Comparison of ENCODE assay signal across 8 cellular contexts in genomic region chr22:40345271-40345670, GRCh38. TPM values are rescaled to one million over a fixed set of nuclear protein-coding genes. Genes with fewer than 3 reads are reported as not detected.
DNase-seq lines count a peak whose midpoint lies in the region; ATAC-seq, FAIRE-seq and TF ChIP-seq lines count a peak whose summit lies in the region.

No MANE protein-coding gene starts in this region.

- POLR2A ChIA-PET in K562 (lab: Yijun Ruan, JAX), result interaction anchor here (1.2 kb wide), 2 partner anchors 14 to 24 kb away, joined by 3 to 4 read pairs; no protein-coding TSS in a partner anchor

- peaks cover 43% of the 10 kb centered on the region for H3K79me2 ChIP-seq in OCI-LY3 (ENCODE audit: low read length)
- H3K79me2 ChIP-seq in K562 (ENCODE audit: control insufficient read depth, insufficient read depth, low read length), result peaks cover 37% of the 10 kb centered on the region

- peak overlapping the region; percentile 98 for H3K4me3 Mint-ChIP-seq in natural killer cell

- no peaks in the 10 kb centered on the region for H3K27me3 ChIP-seq in OCI-LY3 (ENCODE audit: low read depth, low read length)
- no peaks in the 10 kb centered on the region for H3K27me3 ChIP-seq in K562 (ENCODE audit: control insufficient read depth in 2 of 2, insufficient read depth in 2 of 2, low read length in 2 of 2)

- DNase-seq in EL (peak; percentile 42), K562 (ENCODE audit: extremely low read depth in 1 of 4, low spot score in 3 of 4) (peak in 1 of 4 experiments; percentile 15), natural killer cell (no peak), GM19240 (ENCODE audit: insufficient read length, low spot score) (no peak), NCI-H187 treated with DMSO at 0.1 percent for 48 hours (lab: John Stamatoyannopoulos, UW) (no peak), D341Med (ENCODE audit: low spot score) (no peak)

- no peaks in the 10 kb centered on the region for H3K36me3 Mint-ChIP-seq in natural killer cell

- H3K27ac Mint-ChIP-seq in natural killer cell, result peak overlapping the region; percentile 89

- intact Hi-C loops in K562 (cut with micrococcal nuclease) (loop anchor here (5.0 to 10.0 kb wide), 3 partner anchors 168 to 800 kb away; partner anchors contain the start of gene TNRC6B), natural killer cell (cut with micrococcal nuclease) (loop anchor here (5.0 kb wide), 2 partner anchors 168 to 288 kb away; partner anchors contain the start of gene TNRC6B)

- CTCF ChIA-PET in K562 (lab: Yijun Ruan, JAX; ENCODE audit: low intra/inter-chr PET ratio), result interaction anchor here (0.6 kb wide), 1 partner anchor 847 kb away, joined by 3 read pairs; no protein-coding TSS in a partner anchor

- H3K9me3 Mint-ChIP-seq in natural killer cell, result no peaks in the 10 kb centered on the region

- H3K4me2 ChIP-seq in OCI-LY3 (ENCODE audit: low read length) (peak overlapping the region; percentile 85), K562 (ENCODE audit: insufficient read depth, low read length) (no peak overlapping the region)

- H3K4me3 ChIP-seq in OCI-LY3 (ENCODE audit: low read length) (peak overlapping the region; percentile 91), K562 (peak overlapping the region; percentile 73; the same call in 1 of the 2 replicates)

- H3K27ac ChIP-seq in OCI-LY3 (ENCODE audit: low read length), result peak overlapping the region; percentile 84
- H3K27ac ChIP-seq in K562 (ENCODE audit: extremely low read depth, low read depth, low read length), result peak overlapping the region; percentile 76; the same call in 1 of the 3 replicates

- BruUV-seq in K562 (replicated peaks; lab: Mats Ljungman, UMichigan), result no TSS peak

- in situ Hi-C loops in K562 (cut with MboI), result no loop called here

- H4K20me1 ChIP-seq in OCI-LY3 (ENCODE audit: insufficient read depth, low read length), result no peaks in the 10 kb centered on the region; the same call in 1 of the 2 replicates
- H4K20me1 ChIP-seq in K562 (replicated peaks; ENCODE audit: control insufficient read depth, insufficient read depth, low read length), result no peaks in the 10 kb centered on the region

- peaks cover 23 to 29% of the 10 kb centered on the region in 2 donors for H3K4me1 Mint-ChIP-seq in natural killer cell

- no peaks in the 10 kb centered on the region for H3K9me1 ChIP-seq in K562 (ENCODE audit: control insufficient read depth, insufficient read depth, low read length)

- TF ChIP-seq CTCF in OCI-LY3 (IDR thresholded peaks at IDR 0.05; ENCODE audit: low read depth, low read length) (no peak), K562 (IDR thresholded peaks at IDR 0.05 in 2 of 3, conservative IDR thresholded peaks at IDR 0.05 in 1 of 3; ENCODE audit: insufficient read depth in 2 of 3, low read depth in 1 of 3, low read length in 3 of 3) (no peak), natural killer cell (IDR thresholded peaks at IDR 0.05) (no peak)

- TF ChIP-seq RAD21 in K562 (CRISPR knock-in tag; conservative IDR thresholded peaks at IDR 0.05 in 1 of 2, IDR thresholded peaks at IDR 0.05 in 1 of 2), result no peak

- peak overlapping the region; percentile 85 for H3K9ac ChIP-seq in OCI-LY3 (ENCODE audit: low read length)
- H3K9ac ChIP-seq in K562 (ENCODE audit: insufficient read depth in 1 of 2, low read depth in 2 of 2, low read length in 2 of 2), result peak overlapping the region; percentile 73 to 94; a peak in 3 of 4 replicates

- 58% methylated on average over 3 of the region's 6 CpGs for WGBS in K562 (ENCODE audit: insufficient coverage, low coverage, missing lambda C conversion rate)

- H3K9me3 ChIP-seq in OCI-LY3 (ENCODE audit: insufficient read depth, low read length) (no peaks in the 10 kb centered on the region), K562 (replicated peaks; ENCODE audit: control insufficient read depth, insufficient read depth, low read depth, low read length) (no peaks in the 10 kb centered on the region)

- no peak for FAIRE-seq in K562 (lab: Jason Lieb, UNC)

- peaks cover 15% of the 10 kb centered on the region for H3K4me1 ChIP-seq in OCI-LY3 (ENCODE audit: low read length)
- peaks cover 5 to 11% of the 10 kb centered on the region in 2 experiments for H3K4me1 ChIP-seq in K562 (replicated peaks in 1 of 2; ENCODE audit: control insufficient read depth in 2 of 2, insufficient read depth in 2 of 2, low read length in 2 of 2)

- peaks cover 12% of the 10 kb centered on the region for H3K36me3 ChIP-seq in OCI-LY3 (replicated peaks; ENCODE audit: low read depth, low read length)
- peaks cover 26% of the 10 kb centered on the region for H3K36me3 ChIP-seq in K562 (ENCODE audit: control insufficient read depth, insufficient read depth, low read length)

- H2AFZ ChIP-seq in OCI-LY3 (ENCODE audit: low read depth, low read length) (no peak overlapping the region), K562 (ENCODE audit: low read depth, low read length) (no peak overlapping the region; the same call in 1 of the 2 replicates)

- no peaks in the 10 kb centered on the region for H3K27me3 Mint-ChIP-seq in natural killer cell (ENCODE audit: low read depth in 2 of 2)

- no peak for TF ChIP-seq EP300 in K562 (IDR thresholded peaks at IDR 0.05; ENCODE audit: low read length)

- no peak for TF ChIP-seq POLR2A in K562 (conservative IDR thresholded peaks at IDR 0.05)

- ATAC-seq in K562 (no peak), natural killer cell (no peak), GM19351 (IDR thresholded peaks at IDR 0.05; ENCODE audit: unreplicated experiment) (no peak)

TF ChIP-seq in K562, 482 proteins besides CTCF, POLR2A, EP300 and RAD21:
- TF ChIP-seq RBM25 (IDR thresholded peaks at IDR 0.05; ENCODE audit: low read depth, low read length, severe bottlenecking) (peak; percentile 20), CSDE1 (IDR thresholded peaks at IDR 0.05) (no peak)

RNA-seq across cellular contexts. Expression of gene ADSL, which starts 1.0 kb away (rescaled TPM):
- 102 and 121 TPM in 2 replicates for total RNA-seq in K562 (2011; cell fraction: chromatin; rRNA removed; ENCODE audit: low replicate concordance)
- total RNA-seq in K562 (2011; cell fraction: nucleolus; rRNA removed), result 77.6 and 87.6 TPM in 2 replicates
- total RNA-seq in K562 (2011; cell fraction: nucleoplasm; rRNA removed), result 95.9 and 126 TPM in 2 replicates
- 141 and 164 TPM in 2 replicates for total RNA-seq in K562 (2014; rRNA removed)
- total RNA-seq in K562 (2014; rRNA removed; fragmentation: Illumina TruSeq; extraction: Trizol), result 146 and 148 TPM in 2 replicates
- total RNA-seq in K562 (2015; rRNA removed; fragmentation: Illumina TruSeq; extraction: Trizol), result 112 TPM in 2 replicates
- 124 and 132 TPM in 2 replicates for total RNA-seq in K562 (2021)
- 149 and 192 TPM in 2 replicates for polyA plus RNA-seq in K562 (2011; rRNA removed)
- polyA plus RNA-seq in K562 (2011; cell fraction: cytosol; rRNA removed), result 157 and 182 TPM in 2 replicates
- polyA plus RNA-seq in K562 (2011; cell fraction: nucleus; rRNA removed), result 102 and 109 TPM in 2 replicates
- 114 and 139 TPM in 2 replicates for polyA plus RNA-seq in K562 (2012)
- polyA plus RNA-seq in K562 (2014; fragmentation: Illumina TruSeq; extraction: Trizol), result 136 and 137 TPM in 2 replicates
- 100 to 1,000 TPM; 278 to 322 TPM for polyA plus RNA-seq in K562 (2014; fragmentation: Nextera tagmentation; extraction: Ambion mirVana)
- 132 and 155 TPM in 2 replicates for polyA plus RNA-seq in K562 (2014; rRNA removed)
- 209 and 296 TPM in 2 replicates for polyA minus RNA-seq in K562 (2011; rRNA and poly(A)+ RNA removed)
- polyA minus RNA-seq in K562 (2011; cell fraction: cytosol; rRNA and poly(A)+ RNA removed), result 53.1 and 73.1 TPM in 2 replicates
- polyA minus RNA-seq in K562 (2011; cell fraction: nucleus; rRNA and poly(A)+ RNA removed), result 32.4 and 51.3 TPM in 2 replicates
- total RNA-seq in natural killer cell, result 10 to 100 TPM; 31.3 to 49.8 (median 41.2) TPM

RNA-seq across cellular contexts. Expression of gene SGSM3, which starts 25.1 kb away (rescaled TPM):
- total RNA-seq in K562 (2011; cell fraction: chromatin; rRNA removed; ENCODE audit: low replicate concordance), result 101 and 295 TPM in 2 replicates
- total RNA-seq in K562 (2011; cell fraction: nucleolus; rRNA removed), result 237 and 267 TPM in 2 replicates
- total RNA-seq in K562 (2011; cell fraction: nucleoplasm; rRNA removed), result 125 and 151 TPM in 2 replicates
- total RNA-seq in K562 (2014; rRNA removed) (32.9 and 52.2 TPM in 2 replicates), K562 (2014; rRNA removed; fragmentation: Illumina TruSeq; extraction: Trizol) (6.8 and 10.0 TPM in 2 replicates), K562 (2015; rRNA removed; fragmentation: Illumina TruSeq; extraction: Trizol) (20.5 and 24.1 TPM in 2 replicates), K562 (2021) (48.1 and 50.7 TPM in 2 replicates), natural killer cell (10 to 100 TPM; 74.4 to 93.2 (median 76.3) TPM)
- polyA plus RNA-seq in K562 (2011; rRNA removed) (35.3 and 61.3 TPM in 2 replicates), K562 (2014; fragmentation: Illumina TruSeq; extraction: Trizol) (18.0 and 34.2 TPM in 2 replicates), K562 (2014; fragmentation: Nextera tagmentation; extraction: Ambion mirVana) (1 to 10 TPM; 1.5 to 2.1 TPM), K562 (2014; rRNA removed) (55.4 and 56.2 TPM in 2 replicates)
- polyA plus RNA-seq in K562 (2011; cell fraction: cytosol; rRNA removed), result 39.4 and 58.7 TPM in 2 replicates
- polyA plus RNA-seq in K562 (2011; cell fraction: nucleus; rRNA removed), result 468 and 514 TPM in 2 replicates
- polyA plus RNA-seq in K562 (2012), result 33.7 and 58.5 TPM in 2 replicates
- polyA minus RNA-seq in K562 (2011; rRNA and poly(A)+ RNA removed), result 10.6 and 13.6 TPM in 2 replicates
- 14.8 and 19.9 TPM in 2 replicates for polyA minus RNA-seq in K562 (2011; cell fraction: cytosol; rRNA and poly(A)+ RNA removed)
- 48.9 and 74.2 TPM in 2 replicates for polyA minus RNA-seq in K562 (2011; cell fraction: nucleus; rRNA and poly(A)+ RNA removed)
